Comparison of ENCODE assay signal across 21 cellular contexts in genomic region chr16:12486386-12486785, GRCh38.
"Had no signal": no experiment of that assay in that cellular context is flagged by ENCODE, and none has a peak within 500 bp of the region (broad histone marks: within the 10 kb centered on the region; RNA-seq: fewer than 3 reads in every experiment).

No MANE protein-coding gene starts in this region.

- ATAC-seq: foreskin keratinocyte; gastroesophageal sphincter; heart left ventricle; left colon; left lung; left ventricle myocardium superior; lower lobe of right lung; naive thymus-derived CD4-positive, alpha-beta T cell had no signal

- H3K4me1 Mint-ChIP-seq: immature natural killer cell had no signal

- H3K9me3 Mint-ChIP-seq: immature natural killer cell had no signal

- H3K4me3 Mint-ChIP-seq: immature natural killer cell had no signal

- DNase-seq: colonic mucosa; cortex of kidney; dermis blood vessel endothelial cell; dorsolateral prefrontal cortex; effector CD4-positive, alpha-beta T cell; effector memory CD4-positive, alpha-beta T cell; foreskin keratinocyte; heart left ventricle; hypothalamus; immature natural killer cell; islet precursor cell; kidney; kidney glomerular epithelial cell; left colon; left lung; left ventricle myocardium superior; lower lobe of right lung; mesenchymal stem cell; midbrain; naive thymus-derived CD4-positive, alpha-beta T cell had no signal

- H3K27ac Mint-ChIP-seq: immature natural killer cell had no signal

- H3K27me3 Mint-ChIP-seq: naive thymus-derived CD4-positive, alpha-beta T cell had no signal
